15 cellular contexts compared by ENCODE assay signal in the genomic region with DNA sequence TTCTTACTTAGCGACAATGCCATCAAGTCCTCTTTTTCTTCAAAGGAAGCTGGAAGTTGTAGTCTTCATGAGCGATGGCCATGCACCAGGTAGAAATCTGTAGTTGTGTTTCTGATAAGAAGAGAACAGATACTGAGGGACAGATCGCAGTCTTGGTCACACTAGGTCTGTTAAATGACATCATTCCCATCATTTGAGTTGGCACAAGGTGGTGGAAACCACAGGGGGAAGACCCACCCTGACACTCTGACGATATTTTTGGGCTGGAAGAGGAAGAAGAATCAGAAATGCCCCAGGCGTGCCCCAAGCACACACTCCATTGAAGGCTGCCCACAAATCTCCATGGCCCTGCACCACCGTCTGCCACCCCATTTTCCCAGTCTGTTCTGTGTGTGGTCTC.
A peak's percentile ranks its signal among the peaks of the same experiment; 100 is the strongest.
DNase-seq lines count a peak whose midpoint lies in the region; ATAC-seq and TF ChIP-seq lines count a peak whose summit lies in the region.
"Had no signal": no experiment of that assay in that cellular context is flagged by ENCODE, and none has a peak within 500 bp of the region (broad histone marks: within the 10 kb centered on the region; RNA-seq: fewer than 3 reads in every experiment).

No MANE protein-coding gene starts in this region.

- H3K9me3 Mint-ChIP-seq in activated CD8-positive, alpha-beta T cell treated with anti-CD3 and anti-CD28 coated beads for 36 hours, result no peaks in the 10 kb centered on the region
- no peaks in the 10 kb centered on the region for H3K9me3 Mint-ChIP-seq in activated CD8-positive, alpha-beta T cell treated with anti-CD3 and anti-CD28 coated beads, Interleukin-2, amount 10 ng/mL, durations not matched to agents 7 days and 5 days (ENCODE audit: insufficient read depth)
- no peaks in the 10 kb centered on the region for H3K9me3 Mint-ChIP-seq in nephron progenitor cell

- peak; percentile 25 for DNase-seq in activated CD8-positive, alpha-beta T cell treated with anti-CD3 and anti-CD28 coated beads for 36 hours
- DNase-seq in activated CD8-positive, alpha-beta T cell treated with anti-CD3 and anti-CD28 coated beads, Interleukin-2, amount 10 ng/mL, durations not matched to agents 7 days and 5 days, result no peak
- no peak for DNase-seq in nephron progenitor cell
- no peak for DNase-seq in GM19238 (ENCODE audit: insufficient read length, low spot score)
- DNase-seq in C1 segment of cervical spinal cord (lab: John Stamatoyannopoulos, UW), result no peak
- no peak for DNase-seq in GM19240 (ENCODE audit: insufficient read length, low spot score)
- DNase-seq: activated CD8-positive, alpha-beta memory T cell treated with anti-CD3 and anti-CD28 coated beads, Interleukin-2, amount 50 U/mL, for 48 hours; effector memory CD8-positive, alpha-beta T cell; gastrocnemius medialis; NCI-H1105; NCI-H510A; stimulated activated naive CD4-positive, alpha-beta T cell treated with Interleukin-2 at 50 U/mL for 16 hours; T1000 had no signal

- CTCF ChIA-PET in activated CD8-positive, alpha-beta T cell treated with anti-CD3 and anti-CD28 coated beads for 36 hours (lab: Charles Lee), result no interaction called here
- CTCF ChIA-PET in activated CD8-positive, alpha-beta T cell treated with anti-CD3 and anti-CD28 coated beads, Interleukin-2, amount 10 ng/mL, durations not matched to agents 7 days and 5 days (lab: Charles Lee), result no interaction called here

- no peak for TF ChIP-seq CTCF in activated CD8-positive, alpha-beta T cell treated with anti-CD3 and anti-CD28 coated beads for 36 hours (IDR thresholded peaks at IDR 0.05)
- no peak for TF ChIP-seq CTCF in nephron progenitor cell (IDR thresholded peaks at IDR 0.05)

- H3K4me3 Mint-ChIP-seq in activated CD8-positive, alpha-beta T cell treated with anti-CD3 and anti-CD28 coated beads for 36 hours, result no peak overlapping the region
- H3K4me3 Mint-ChIP-seq in activated CD8-positive, alpha-beta T cell treated with anti-CD3 and anti-CD28 coated beads, Interleukin-2, amount 10 ng/mL, durations not matched to agents 7 days and 5 days, result no peak overlapping the region
- no peak overlapping the region for H3K4me3 Mint-ChIP-seq in nephron progenitor cell
- H3K4me3 Mint-ChIP-seq: effector memory CD8-positive, alpha-beta T cell had no signal

- no peaks in the 10 kb centered on the region for H3K36me3 Mint-ChIP-seq in activated CD8-positive, alpha-beta T cell treated with anti-CD3 and anti-CD28 coated beads for 36 hours (ENCODE audit: low read depth)
- no peaks in the 10 kb centered on the region for H3K36me3 Mint-ChIP-seq in activated CD8-positive, alpha-beta T cell treated with anti-CD3 and anti-CD28 coated beads, Interleukin-2, amount 10 ng/mL, durations not matched to agents 7 days and 5 days (ENCODE audit: low read depth)
- no peaks in the 10 kb centered on the region for H3K36me3 Mint-ChIP-seq in nephron progenitor cell (ENCODE audit: low read depth)

- ATAC-seq in activated CD8-positive, alpha-beta T cell treated with anti-CD3 and anti-CD28 coated beads for 36 hours, result peak; percentile 62
- no peak for ATAC-seq in activated CD8-positive, alpha-beta T cell treated with anti-CD3 and anti-CD28 coated beads, Interleukin-2, amount 10 ng/mL, durations not matched to agents 7 days and 5 days
- ATAC-seq in GM21390 (IDR thresholded peaks at IDR 0.05; ENCODE audit: unreplicated experiment) (peak; percentile 74), HG03025 (IDR thresholded peaks at IDR 0.05; ENCODE audit: low FRiP score, unreplicated experiment) (peak; percentile 54)
- ATAC-seq: effector memory CD8-positive, alpha-beta T cell; gastrocnemius medialis had no signal

- H3K27ac Mint-ChIP-seq in activated CD8-positive, alpha-beta T cell treated with anti-CD3 and anti-CD28 coated beads for 36 hours, result no peak overlapping the region
- no peak overlapping the region for H3K27ac Mint-ChIP-seq in activated CD8-positive, alpha-beta T cell treated with anti-CD3 and anti-CD28 coated beads, Interleukin-2, amount 10 ng/mL, durations not matched to agents 7 days and 5 days
- peak overlapping the region; percentile 40 for H3K27ac Mint-ChIP-seq in nephron progenitor cell
- H3K27ac Mint-ChIP-seq: effector memory CD8-positive, alpha-beta T cell had no signal

- peaks cover 7% of the 10 kb centered on the region for H3K4me1 Mint-ChIP-seq in activated CD8-positive, alpha-beta T cell treated with anti-CD3 and anti-CD28 coated beads for 36 hours (ENCODE audit: low read depth)
- peaks cover 5% of the 10 kb centered on the region for H3K4me1 Mint-ChIP-seq in activated CD8-positive, alpha-beta T cell treated with anti-CD3 and anti-CD28 coated beads, Interleukin-2, amount 10 ng/mL, durations not matched to agents 7 days and 5 days (ENCODE audit: low read depth)
- H3K4me1 Mint-ChIP-seq in nephron progenitor cell, result peaks cover 7% of the 10 kb centered on the region

- peaks cover 9% of the 10 kb centered on the region for H3K27me3 Mint-ChIP-seq in activated CD8-positive, alpha-beta T cell treated with anti-CD3 and anti-CD28 coated beads for 36 hours
- peaks cover 19% of the 10 kb centered on the region for H3K27me3 Mint-ChIP-seq in activated CD8-positive, alpha-beta T cell treated with anti-CD3 and anti-CD28 coated beads, Interleukin-2, amount 10 ng/mL, durations not matched to agents 7 days and 5 days (ENCODE audit: low read depth)
- peaks cover 13% of the 10 kb centered on the region for H3K27me3 Mint-ChIP-seq in nephron progenitor cell (ENCODE audit: low read depth, poor library complexity)

- POLR2A ChIA-PET in activated CD8-positive, alpha-beta T cell treated with anti-CD3 and anti-CD28 coated beads for 36 hours (lab: Charles Lee), result no interaction called here
- POLR2A ChIA-PET in activated CD8-positive, alpha-beta T cell treated with anti-CD3 and anti-CD28 coated beads, Interleukin-2, amount 10 ng/mL, durations not matched to agents 7 days and 5 days (lab: Charles Lee), result no interaction called here

- intact Hi-C loops in activated CD8-positive, alpha-beta T cell treated with anti-CD3 and anti-CD28 coated beads for 36 hours (cut with micrococcal nuclease), result no loop called here
